In genomic region chr9:114056527-114056926, GRCh38 we compare ENCODE assay signal across 20 cellular contexts. TPM values are rescaled to one million over a fixed set of nuclear protein-coding genes. Genes with fewer than 3 reads are reported as not detected.
A peak's percentile ranks its signal among the peaks of the same experiment; 100 is the strongest.
DNase-seq lines count a peak whose midpoint lies in the region; ATAC-seq and TF ChIP-seq lines count a peak whose summit lies in the region.
"Had no signal": no experiment of that assay in that cellular context is flagged by ENCODE, and none has a peak within 500 bp of the region (broad histone marks: within the 10 kb centered on the region; RNA-seq: fewer than 3 reads in every experiment).

No MANE protein-coding gene starts in this region.

- POLR2A ChIA-PET in RWPE1 (lab: Yijun Ruan, JAX; ENCODE audit: low non-redundant PET), result no interaction called here

- no peak for TF ChIP-seq POLR2A in thyroid gland (IDR thresholded peaks at IDR 0.05)

- H3K9me3 Mint-ChIP-seq in endodermal cell, result no peaks in the 10 kb centered on the region
- H3K9me3 Mint-ChIP-seq: CD8-positive, alpha-beta memory T cell had no signal

- no peaks in the 10 kb centered on the region for H3K79me1 ChIP-seq in neuronal stem cell (ENCODE audit: low read depth, low read length)

- H2BK5ac ChIP-seq in neuronal stem cell (ENCODE audit: low read length), result no peak overlapping the region

- no peaks in the 10 kb centered on the region for H3K27me3 ChIP-seq in endodermal cell (ENCODE audit: control insufficient read depth, insufficient read depth, low read length, poor library complexity, severe bottlenecking)
- H3K27me3 ChIP-seq in neuronal stem cell (ENCODE audit: control insufficient read depth in 3 of 3, insufficient read depth in 3 of 3, low read depth in 1 of 3, low read length in 3 of 3), result no peaks in the 10 kb centered on the region
- H3K27me3 ChIP-seq in thyroid gland, result no peaks in the 10 kb centered on the region

- WGBS in endodermal cell (ENCODE audit: insufficient coverage in 1 of 2, insufficient read length in 1 of 2), 2 experiments, result 95 to 98% methylated on average over 5 of the region's 5 CpGs
- WGBS in neuronal stem cell (ENCODE audit: extremely low coverage in 2 of 2, insufficient read length in 2 of 2, insufficient replicate concordance in 1 of 2), 2 donors, result no CpG with 5 or more reads among the region's 5 CpGs
- WGBS in thyroid gland, 2 donors, result 96 to 97% methylated on average over 4 to 5 of the region's 5 CpGs

- H3K14ac ChIP-seq in neuronal stem cell (ENCODE audit: low read length), result no peak overlapping the region

- H3K4me1 ChIP-seq in endodermal cell (ENCODE audit: control insufficient read depth, insufficient read depth, low read length) (no peaks in the 10 kb centered on the region), neuronal stem cell (ENCODE audit: control insufficient read depth in 2 of 2, insufficient read depth in 1 of 2, low read depth in 1 of 2, low read length in 2 of 2) (peaks cover 0 to 2% of the 10 kb centered on the region in 2 donors), thyroid gland (peaks cover 7 to 12% of the 10 kb centered on the region in 2 donors)

- peaks cover 6% of the 10 kb centered on the region for H3K36me3 ChIP-seq in endodermal cell (ENCODE audit: control insufficient read depth, insufficient read depth, low read length)
- H3K36me3 ChIP-seq in neuronal stem cell (replicated peaks in 1 of 2; ENCODE audit: control insufficient read depth in 2 of 2, insufficient read depth in 2 of 2, low read length in 2 of 2), result peaks cover 16 to 37% of the 10 kb centered on the region in 2 donors
- H3K36me3 ChIP-seq in thyroid gland, result no peaks in the 10 kb centered on the region

- H3K4ac ChIP-seq in neuronal stem cell (ENCODE audit: low read length), result no peak overlapping the region

- no peaks in the 10 kb centered on the region for H3K9me3 ChIP-seq in endodermal cell (ENCODE audit: control insufficient read depth, low read length)
- peaks cover 0 to 2% of the 10 kb centered on the region in 2 donors for H3K9me3 ChIP-seq in neuronal stem cell (replicated peaks in 1 of 2; ENCODE audit: control insufficient read depth in 2 of 2, insufficient read depth in 1 of 2, low read depth in 1 of 2, low read length in 2 of 2)
- no peaks in the 10 kb centered on the region for H3K9me3 ChIP-seq in thyroid gland

- peak overlapping the region; percentile 77 for H4K8ac ChIP-seq in neuronal stem cell (ENCODE audit: low read depth, low read length)

- H2BK15ac ChIP-seq in neuronal stem cell (ENCODE audit: low read length), result no peak overlapping the region

- H3K4me3 ChIP-seq in endodermal cell (ENCODE audit: low read length) (no peak overlapping the region), neuronal stem cell (ENCODE audit: low read length in 2 of 2) (no peak overlapping the region), thyroid gland (replicated peaks in 1 of 3) (no peak overlapping the region)

- H3K27ac ChIP-seq in endodermal cell (ENCODE audit: low read depth, low read length) (no peak overlapping the region), neuronal stem cell (replicated peaks; ENCODE audit: low read length) (no peak overlapping the region), thyroid gland (no peak overlapping the region), RWPE1 (no peak overlapping the region)
- H3K27ac ChIP-seq: C4-2B had no signal

- no peak overlapping the region for H3K27ac Mint-ChIP-seq in endodermal cell

- CTCF ChIA-PET in RWPE1 (lab: Yijun Ruan, JAX), result interaction anchor here (0.7 kb wide), 1 partner anchor 295 kb away, joined by 4 read pairs; no protein-coding TSS in a partner anchor

- no peak overlapping the region for H2BK12ac ChIP-seq in neuronal stem cell (ENCODE audit: low read length)

- peaks cover 9% of the 10 kb centered on the region for H3K36me3 Mint-ChIP-seq in endodermal cell (ENCODE audit: low read depth)
- H3K36me3 Mint-ChIP-seq: CD8-positive, alpha-beta memory T cell had no signal

- H3K18ac ChIP-seq in neuronal stem cell (ENCODE audit: low read length), result no peak overlapping the region

- H3K4me2 ChIP-seq in neuronal stem cell (ENCODE audit: insufficient read depth, low read length, poor library complexity, severe bottlenecking), result no peak overlapping the region

- H3K23ac ChIP-seq in neuronal stem cell (ENCODE audit: low read depth, low read length, poor library complexity), result no peak overlapping the region

- peaks cover 18% of the 10 kb centered on the region for H3K4me1 Mint-ChIP-seq in endodermal cell
- H3K4me1 Mint-ChIP-seq: CD8-positive, alpha-beta memory T cell had no signal

- intact Hi-C loops in cardiac septum (cut with DNase I), result loop anchor here (10.0 kb wide), 1 partner anchor 58 kb away; no protein-coding TSS in a partner anchor
- intact Hi-C loops in Right ventricle myocardium inferior (cut with DNase I), result no loop called here
- intact Hi-C loops in thyroid gland (cut with DNase I), result no loop called here

- no peak for ATAC-seq in Right ventricle myocardium inferior

- H4K91ac ChIP-seq in neuronal stem cell (ENCODE audit: low read depth, low read length, poor library complexity), result no peak overlapping the region

- H3K9ac ChIP-seq in endodermal cell (ENCODE audit: extremely low read depth, low read length, poor library complexity, severe bottlenecking), result no peak overlapping the region
- H3K9ac ChIP-seq in neuronal stem cell (ENCODE audit: low read depth, low read length, poor library complexity), result no peak overlapping the region

- H2AK5ac ChIP-seq in neuronal stem cell (ENCODE audit: low read depth, low read length), result no peak overlapping the region

- no peak overlapping the region for H2BK120ac ChIP-seq in neuronal stem cell (ENCODE audit: low read depth, low read length)

- H3K27me3 Mint-ChIP-seq in endodermal cell (ENCODE audit: insufficient read depth), result no peaks in the 10 kb centered on the region

- peak; percentile 9 for DNase-seq in cardiac septum (ENCODE audit: low spot score)
- DNase-seq in Right ventricle myocardium inferior (ENCODE audit: missing footprints), result no peak
- DNase-seq in endodermal cell, result peak; percentile 38
- DNase-seq in neuronal stem cell (ENCODE audit: low spot score), result no peak
- DNase-seq in thyroid gland, result no peak
- DNase-seq in KG1 (lab: John Stamatoyannopoulos, UW), result no peak
- DNase-seq in RWPE1 (ENCODE audit: low spot score), result no peak
- DNase-seq: 8988T; Calu3; CD8-positive, alpha-beta memory T cell; DMS153; IMR-90; NCI-H1694; NCI-H2081; NCI-H2171 treated with DMSO at 0.1 percent for 48 hours; NCI-H446; NCI-H526; SHP77 had no signal

- no peak overlapping the region for H2AFZ ChIP-seq in neuronal stem cell (ENCODE audit: low read length)

- no peak overlapping the region for H3K4me3 Mint-ChIP-seq in endodermal cell

- no peak for TF ChIP-seq CTCF in endodermal cell (conservative IDR thresholded peaks at IDR 0.05)
- no peak for TF ChIP-seq CTCF in thyroid gland (IDR thresholded peaks at IDR 0.05)
- TF ChIP-seq CTCF in RWPE1 (conservative IDR thresholded peaks at IDR 0.05; ENCODE audit: low read depth), result no peak

RNA-seq across cellular contexts. Expression of gene AMBP, which starts 21.6 kb away (rescaled TPM):
- total RNA-seq in cardiac septum (not detected), Right ventricle myocardium inferior (not detected), endodermal cell (1 to 10 TPM in 1 of 2 donors, under 1 TPM in 1; 0.68 to 2.9 TPM), thyroid gland (1 to 10 TPM in 2 of 4 donors, under 1 TPM in 1, not detected in 1; 0.83 to 4.2 (median 2.1) TPM)
- 0.32 TPM for polyA plus RNA-seq in endodermal cell (2013, experiment 1 of 2)
- 0.58 TPM for polyA plus RNA-seq in endodermal cell (2013, experiment 2 of 2)
- 0.06 TPM for polyA plus RNA-seq in neuronal stem cell (2013, experiment 1 of 2)
- polyA plus RNA-seq in neuronal stem cell (2013, experiment 2 of 2), result 0.11 TPM
- total RNA-seq: CD8-positive, alpha-beta memory T cell; G401; IMR-90 had no signal
- polyA plus RNA-seq: CD8-positive, alpha-beta memory T cell; IMR-90 had no signal

RNA-seq across cellular contexts. Expression of gene KIF12, which starts 42.6 kb away (rescaled TPM):
- total RNA-seq in cardiac septum, result not detected
- not detected for total RNA-seq in Right ventricle myocardium inferior
- total RNA-seq in endodermal cell, result 10 to 100 TPM; 11.4 to 16.3 TPM
- 3.3 TPM for polyA plus RNA-seq in endodermal cell (2013, experiment 1 of 2)
- polyA plus RNA-seq in endodermal cell (2013, experiment 2 of 2), result 4.1 TPM
- polyA plus RNA-seq in neuronal stem cell (2013, experiment 1 of 2), result 0.18 TPM
- 0.22 TPM for polyA plus RNA-seq in neuronal stem cell (2013, experiment 2 of 2)
- total RNA-seq in thyroid gland, result 10 to 100 TPM; 13.4 to 56.0 (median 31.7) TPM
- total RNA-seq: CD8-positive, alpha-beta memory T cell; IMR-90 had no signal
- polyA plus RNA-seq: CD8-positive, alpha-beta memory T cell; IMR-90 had no signal

Comparison
In these comparisons a context has a peak if more than half of its experiments do, and no peak if none do; other contexts are left out.
1. DNase-seq: peak in cardiac septum (single experiment) and endodermal cell (single experiment); none in Right ventricle myocardium inferior (single experiment), neuronal stem cell (single experiment), thyroid gland (0 of 2), KG1 (single experiment) and RWPE1 (single experiment).
2. RNA of gene KIF12, which starts 42.6 kb away (total RNA-seq): 13.4 to 56.0 TPM in thyroid gland and 11.4 to 16.3 TPM in endodermal cell; not detected in cardiac septum (single experiment) and not detected in Right ventricle myocardium inferior (single experiment); every median in the first group is over 10 times any median in the second.